9 cellular contexts compared by ENCODE assay signal in genomic region chr6:47655719-47656595, GRCh38. TPM values are rescaled to one million over a fixed set of nuclear protein-coding genes. Genes with fewer than 3 reads are reported as not detected.
A peak's percentile ranks its signal among the peaks of the same experiment; 100 is the strongest.
DNase-seq lines count a peak whose midpoint lies in the region; ATAC-seq and TF ChIP-seq lines count a peak whose summit lies in the region.
"Had no signal": no experiment of that assay in that cellular context is flagged by ENCODE, and none has a peak within 500 bp of the region (broad histone marks: within the 10 kb centered on the region; RNA-seq: fewer than 3 reads in every experiment).

No MANE protein-coding gene starts in this region.

- H3K4me3 ChIP-seq in heart left ventricle: peak overlapping the region in 1 of 12 donors; percentile 35
- H3K4me3 ChIP-seq in SJCRH30: no peak overlapping the region
- H3K4me3 ChIP-seq in esophagus squamous epithelium: no peak overlapping the region

- H3K27ac ChIP-seq in heart left ventricle (no peak overlapping the region), SJCRH30 (no peak overlapping the region), esophagus squamous epithelium (peak overlapping the region in 3 of 4 donors; percentile 2 to 60 (median 49))

- ATAC-seq in heart left ventricle (peak in 3 of 4 donors; percentile 70 to 84 (median 82)), Right ventricle myocardium superior (ENCODE audit: poor library complexity) (no peak), GM18519 (IDR thresholded peaks at IDR 0.05; ENCODE audit: low FRiP score, unreplicated experiment) (no peak)

- no peak for TF ChIP-seq CTCF in heart left ventricle (IDR thresholded peaks at IDR 0.05)
- TF ChIP-seq CTCF in esophagus squamous epithelium (IDR thresholded peaks at IDR 0.05): no peak

- H3K36me3 ChIP-seq in heart left ventricle (no peaks in the 10 kb centered on the region), SJCRH30 (no peaks in the 10 kb centered on the region), esophagus squamous epithelium (no peaks in the 10 kb centered on the region)

- peaks cover 0 to 10% (median 6%) of the 10 kb centered on the region in 12 donors for H3K4me1 ChIP-seq in heart left ventricle
- H3K4me1 ChIP-seq in SJCRH30: peaks cover 3% of the 10 kb centered on the region; the same call in 1 of the 2 replicates
- H3K4me1 ChIP-seq in esophagus squamous epithelium: peaks cover 2 to 23% (median 4%) of the 10 kb centered on the region in 3 donors

- H3K27me3 ChIP-seq in heart left ventricle: no peaks in the 10 kb centered on the region
- H3K27me3 ChIP-seq in SJCRH30: no peaks in the 10 kb centered on the region
- no peaks in the 10 kb centered on the region for H3K27me3 ChIP-seq in esophagus squamous epithelium

- peak in 1 of 2 donors; percentile 22 for TF ChIP-seq POLR2A in heart left ventricle (IDR thresholded peaks at IDR 0.05)
- no peak for TF ChIP-seq POLR2A in esophagus squamous epithelium (IDR thresholded peaks at IDR 0.05)

- WGBS in heart left ventricle, 4 donors: 58 to 82% (median 70%) methylated on average over 6 to 7 of the region's 7 CpGs
- WGBS in esophagus squamous epithelium, 2 donors: 44% methylated on average over 5 to 6 of the region's 7 CpGs

- intact Hi-C loops in heart left ventricle (cut with DNase I): no loop called here
- intact Hi-C loops in Right ventricle myocardium superior (cut with DNase I): no loop called here
- intact Hi-C loops in esophagus squamous epithelium (cut with DNase I): no loop called here

- H3K9me3 ChIP-seq in heart left ventricle (no peaks in the 10 kb centered on the region), SJCRH30 (replicated peaks) (no peaks in the 10 kb centered on the region), esophagus squamous epithelium (no peaks in the 10 kb centered on the region)

- DNase-seq in heart left ventricle: peak in 2 of 5 donors; percentile 34 to 38
- DNase-seq in Right ventricle myocardium superior: no peak
- DNase-seq in SJCRH30: peak; percentile 39 to 56
- DNase-seq in esophagus squamous epithelium (lab: John Stamatoyannopoulos, UW): no peak
- DNase-seq in stimulated activated CD8-positive, alpha-beta memory T cell treated with anti-CD3 and anti-CD28 coated beads, Interleukin-7, amount 100 ng/mL, for 48 hours (ENCODE audit: extremely low read depth in 1 of 2, low read depth in 1 of 2): peak; percentile 8 to 21
- no peak for DNase-seq in Kasumi-1 (lab: John Stamatoyannopoulos, UW)
- DNase-seq in NCI-H1436 (lab: John Stamatoyannopoulos, UW): no peak

RNA-seq across cellular contexts. Expression of gene ADGRF4, which starts 42.4 kb away (rescaled TPM):
- total RNA-seq in heart left ventricle: under 1 TPM in 4 of 9 donors, not detected in 5; 0.06 to 0.60 (median 0.29) TPM
- under 1 TPM in 1 of 2 donors, not detected in 1; 0.07 TPM for polyA plus RNA-seq in heart left ventricle
- total RNA-seq in Right ventricle myocardium superior: not detected
- total RNA-seq in SJCRH30 (2014; rRNA removed; shearing (Covaris generic)): not detected in 2 replicates
- 10 to 100 TPM; 16.8 to 26.1 (median 19.3) TPM for total RNA-seq in esophagus squamous epithelium
- total RNA-seq: T-helper 2 cell treated with Interferon-gamma antibody and Interleukin-4, amounts not matched to agents 100 ng/mL and 5 ng/mL, for 36 hours had no signal

Comparison
In these comparisons a context has a peak if more than half of its experiments do, and no peak if none do; other contexts are left out.
1. ATAC-seq: peak in heart left ventricle (3 of 4); none in Right ventricle myocardium superior (single experiment) and GM18519 (single experiment).
2. DNase-seq: peak in SJCRH30 (2 of 2) and stimulated activated CD8-positive, alpha-beta memory T cell treated with anti-CD3 and anti-CD28 coated beads, Interleukin-7, amount 100 ng/mL, for 48 hours (2 of 2); none in Right ventricle myocardium superior (single experiment), esophagus squamous epithelium (single experiment), Kasumi-1 (0 of 2) and NCI-H1436 (single experiment).
3. H3K27ac ChIP-seq: peak in esophagus squamous epithelium (3 of 4); none in heart left ventricle (0 of 12) and SJCRH30 (single experiment).
4. RNA of gene ADGRF4, which starts 42.4 kb away (total RNA-seq): 16.8 to 26.1 TPM in esophagus squamous epithelium; 0.06 to 0.60 TPM in heart left ventricle, not detected in Right ventricle myocardium superior (single experiment) and not detected in SJCRH30; every median in the first group is over 10 times any median in the second.